ENCODE assay signal across 30 cellular contexts in genomic region chr10:86053675-86054074, GRCh38.
"Had no signal": no experiment of that assay in that cellular context is flagged by ENCODE, and none has a peak within 500 bp of the region (broad histone marks: within the 10 kb centered on the region; RNA-seq: fewer than 3 reads in every experiment).

No MANE protein-coding gene starts in this region.

- DNase-seq: activated CD4-positive, alpha-beta T cell treated with anti-CD3 and anti-CD28 coated beads, Interleukin-2, amount 10 ng/mL, durations not matched to agents 24 days and 14 days; activated CD4-positive, alpha-beta T cell treated with anti-CD3 and anti-CD28 coated beads, Interleukin-2, amount 50 U/mL, for 48 hours; activated CD8-positive, alpha-beta memory T cell treated with anti-CD3 and anti-CD28 coated beads, Interleukin-2, amount 50 U/mL, for 48 hours; activated CD8-positive, alpha-beta T cell treated with anti-CD3 and anti-CD28 coated beads, Interleukin-2, amount 10 ng/mL, durations not matched to agents 7 days and 5 days; activated effector memory CD4-positive, alpha-beta T cell treated with Interleukin-2 at 50 U/mL for 16 hours; activated naive CD4-positive, alpha-beta T cell treated with anti-CD3 and anti-CD28 coated beads, Interleukin-2, amount 50 U/mL, for 16 hours; activated naive CD8-positive, alpha-beta T cell treated with anti-CD3 and anti-CD28 coated beads for 36 hours; activated T-cell treated with anti-CD3 and anti-CD28 coated beads, Interleukin-2, amount 50 U/mL, for 48 hours; amniotic stem cell; caudate nucleus; cerebellar nuclear complex; NCI-H1092 treated with DMSO at 0.1 percent for 48 hours; NCI-H1417; NCI-H146; NCI-H187; NCI-H2029 treated with DMSO at 0.1 percent for 48 hours; NCI-H2107; NCI-H2171; NCI-H510A; NCI-H526; NCI-H748 treated with DMSO at 0.1 percent for 48 hours; NK-92 treated with Interleukin-12 subunit alpha and Interleukin-12 subunit beta, amount 100 ng/mL, for 24 hours; PC-3; Right ventricle myocardium superior; SW 1271; T1000 had no signal

- H3K36me3 ChIP-seq: ascending aorta had no signal

- FAIRE-seq: K562, RCC 7860 had no signal

- H3K27ac ChIP-seq: ascending aorta, RWPE1 had no signal

- H3K9me3 ChIP-seq: ascending aorta had no signal

- ATAC-seq: activated CD8-positive, alpha-beta T cell treated with anti-CD3 and anti-CD28 coated beads, Interleukin-2, amount 10 ng/mL, durations not matched to agents 7 days and 5 days; K562; PC-3 had no signal

- H3K27me3 ChIP-seq: ascending aorta had no signal

- H3K4me3 ChIP-seq: ascending aorta, K562 had no signal

- H3K4me1 ChIP-seq: ascending aorta had no signal
